In the genomic region with DNA sequence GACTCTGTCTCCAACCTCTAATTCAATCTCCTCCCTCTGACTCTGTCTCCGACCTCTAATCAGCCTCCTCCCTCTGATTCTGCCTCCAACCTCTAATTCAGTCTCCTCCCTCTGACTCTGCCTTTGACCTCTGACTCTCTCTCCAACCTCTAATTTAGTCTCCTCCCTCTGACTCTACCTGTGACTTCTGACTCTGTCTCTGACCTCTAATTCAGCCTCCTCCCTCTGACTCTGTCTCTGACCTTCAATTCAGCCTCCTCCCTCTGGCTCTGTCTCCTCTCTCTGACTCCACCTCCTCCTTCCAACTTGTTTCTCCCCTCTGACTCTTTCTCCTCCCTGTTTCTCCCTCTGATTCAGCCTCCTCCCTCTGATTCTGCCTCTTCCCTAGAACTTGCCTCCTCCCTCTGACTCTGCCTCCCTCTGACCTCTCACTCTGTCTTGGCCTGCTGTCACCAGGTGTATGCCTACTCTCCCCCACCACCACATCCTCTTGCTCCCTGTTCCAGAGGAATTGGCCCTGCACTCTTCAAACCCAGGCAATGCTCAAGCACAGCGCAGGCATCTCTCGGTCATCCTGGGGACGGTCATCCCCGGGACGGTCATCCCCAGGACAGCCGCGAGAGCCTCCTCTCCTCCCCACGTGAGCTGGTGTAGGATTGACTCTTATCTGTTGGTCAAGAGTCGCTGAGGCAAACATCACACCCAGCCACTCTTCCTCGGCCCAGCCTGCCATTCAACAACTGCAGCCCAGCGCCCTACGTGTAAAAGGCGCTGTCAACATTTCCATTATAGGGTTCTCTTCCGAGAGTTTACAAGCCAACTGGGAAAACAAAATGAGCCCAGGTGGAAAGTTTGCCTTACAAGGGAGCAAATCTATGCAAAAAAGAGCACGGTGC, we compare ENCODE assay signal across 1 cellular context.
A peak's percentile ranks its signal among the peaks of the same experiment; 100 is the strongest.
TF ChIP-seq lines count a peak whose summit lies in the region.

No MANE protein-coding gene starts in this region.

TF ChIP-seq in HEK293, 187 proteins besides CTCF, POLR2A, EP300 and RAD21 (continued from another document and continues in another):
- TF ChIP-seq ZNF202 (tag by site-specific recombination; IDR thresholded peaks at IDR 0.05; ENCODE audit: borderline replicate concordance) (no peak), ZNF24 (tag by site-specific recombination; IDR thresholded peaks at IDR 0.05) (no peak), ZNF658 (tag by site-specific recombination; IDR thresholded peaks at IDR 0.05) (no peak), ZNF792 (tag by site-specific recombination; IDR thresholded peaks at IDR 0.05) (no peak), OSR2 (tag by site-specific recombination; IDR thresholded peaks at IDR 0.05) (no peak), ZBTB8A (tag by site-specific recombination; IDR thresholded peaks at IDR 0.05) (peak; percentile 80), ZNF677 (tag by site-specific recombination; IDR thresholded peaks at IDR 0.05) (no peak), ZNF114 (tag by site-specific recombination; IDR thresholded peaks at IDR 0.05) (no peak), ZNF621 (tag by site-specific recombination; IDR thresholded peaks at IDR 0.05) (peak; percentile 77; the same call in 1 of the 2 replicates), ZNF274 (IDR thresholded peaks at IDR 0.05; ENCODE audit: low read length) (no peak), ZNF274 (tag by site-specific recombination; IDR thresholded peaks at IDR 0.05; ENCODE audit: borderline replicate concordance) (no peak), ZNF248 (tag by site-specific recombination; IDR thresholded peaks at IDR 0.05) (no peak), ZNF510 (tag by site-specific recombination; IDR thresholded peaks at IDR 0.05; ENCODE audit: insufficient replicate concordance) (no peak), ZBTB17 (tag by site-specific recombination; IDR thresholded peaks at IDR 0.05) (peak; percentile 79), ZNF335 (tag by site-specific recombination; conservative IDR thresholded peaks at IDR 0.05) (no peak; the same call in 1 of the 2 replicates), ZNF239 (tag by site-specific recombination; IDR thresholded peaks at IDR 0.05) (no peak), ZNF416 (tag by site-specific recombination; IDR thresholded peaks at IDR 0.05) (no peak), ZNF146 (tag by site-specific recombination; IDR thresholded peaks at IDR 0.05) (0 out of 2 replicates have a peak, but pooled peaks have one; percentile 4), ZNF23 (tag by site-specific recombination; IDR thresholded peaks at IDR 0.05; ENCODE audit: borderline replicate concordance) (no peak), RBAK (tag by site-specific recombination; IDR thresholded peaks at IDR 0.05) (no peak), ZSCAN23 (tag by site-specific recombination; IDR thresholded peaks at IDR 0.05) (no peak), ZNF473 (tag by site-specific recombination; IDR thresholded peaks at IDR 0.05) (peak; percentile 38; the same call in 1 of the 2 replicates), ZNF404 (tag by site-specific recombination; IDR thresholded peaks at IDR 0.05) (no peak), SCRT1 (tag by site-specific recombination; IDR thresholded peaks at IDR 0.05; ENCODE audit: borderline replicate concordance) (peak; percentile 47; the same call in 1 of the 2 replicates), SP2 (tag by site-specific recombination; IDR thresholded peaks at IDR 0.05) (no peak), ZNF48 (tag by site-specific recombination; IDR thresholded peaks at IDR 0.05) (no peak), ZNF701 (tag by site-specific recombination; IDR thresholded peaks at IDR 0.05) (no peak), ZNF214 (tag by site-specific recombination; IDR thresholded peaks at IDR 0.05; ENCODE audit: borderline replicate concordance) (no peak), BCL11A (tag by site-specific recombination; IDR thresholded peaks at IDR 0.05; ENCODE audit: low read depth) (no peak), YY1 (tag by site-specific recombination; IDR thresholded peaks at IDR 0.05) (no peak), ZEB2 (tag by site-specific recombination; IDR thresholded peaks at IDR 0.05) (no peak), ZNF423 (tag by site-specific recombination; IDR thresholded peaks at IDR 0.05) (0 out of 2 replicates have a peak, but pooled peaks have one; percentile 55), ZNF175 (tag by site-specific recombination; IDR thresholded peaks at IDR 0.05) (0 out of 2 replicates have a peak, but pooled peaks have one; percentile 44), ZNF549 (tag by site-specific recombination; IDR thresholded peaks at IDR 0.05) (no peak), ZNF121 (tag by site-specific recombination; IDR thresholded peaks at IDR 0.05) (peak; percentile 37; the same call in 1 of the 2 replicates), ZNF654 (tag by site-specific recombination; IDR thresholded peaks at IDR 0.05; ENCODE audit: low read depth) (no peak), HOXD13 (CRISPR knock-in tag; IDR thresholded peaks at IDR 0.05; ENCODE audit: borderline replicate concordance) (no peak), ZNF530 (tag by site-specific recombination; IDR thresholded peaks at IDR 0.05; ENCODE audit: low read depth) (no peak), MZF1 (tag by site-specific recombination; IDR thresholded peaks at IDR 0.05; ENCODE audit: borderline replicate concordance) (no peak), ZXDB (tag by site-specific recombination; IDR thresholded peaks at IDR 0.05) (no peak), ZNF341 (tag by site-specific recombination; IDR thresholded peaks at IDR 0.05; ENCODE audit: low read depth) (peak; percentile 86), BCL11B (tag by site-specific recombination; IDR thresholded peaks at IDR 0.05; ENCODE audit: low read depth) (peak; percentile 18), FEZF1 (tag by site-specific recombination; IDR thresholded peaks at IDR 0.05) (peak; percentile 59), ZNF837 (tag by site-specific recombination; IDR thresholded peaks at IDR 0.05) (no peak), ZNF324 (tag by site-specific recombination; IDR thresholded peaks at IDR 0.05) (no peak), KLF7 (tag by site-specific recombination; IDR thresholded peaks at IDR 0.05; ENCODE audit: borderline replicate concordance) (0 out of 2 replicates have a peak, but pooled peaks have one; percentile 52)
- TF ChIP-seq, protein P1, sequence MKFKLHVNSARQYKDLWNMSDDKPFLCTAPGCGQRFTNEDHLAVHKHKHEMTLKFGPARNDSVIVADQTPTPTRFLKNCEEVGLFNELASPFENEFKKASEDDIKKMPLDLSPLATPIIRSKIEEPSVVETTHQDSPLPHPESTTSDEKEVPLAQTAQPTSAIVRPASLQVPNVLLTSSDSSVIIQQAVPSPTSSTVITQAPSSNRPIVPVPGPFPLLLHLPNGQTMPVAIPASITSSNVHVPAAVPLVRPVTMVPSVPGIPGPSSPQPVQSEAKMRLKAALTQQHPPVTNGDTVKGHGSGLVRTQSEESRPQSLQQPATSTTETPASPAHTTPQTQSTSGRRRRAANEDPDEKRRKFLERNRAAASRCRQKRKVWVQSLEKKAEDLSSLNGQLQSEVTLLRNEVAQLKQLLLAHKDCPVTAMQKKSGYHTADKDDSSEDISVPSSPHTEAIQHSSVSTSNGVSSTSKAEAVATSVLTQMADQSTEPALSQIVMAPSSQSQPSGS (tag by site-specific recombination; IDR thresholded peaks at IDR 0.05; ENCODE audit: low read depth): no peak
- TF ChIP-seq, protein P2, sequence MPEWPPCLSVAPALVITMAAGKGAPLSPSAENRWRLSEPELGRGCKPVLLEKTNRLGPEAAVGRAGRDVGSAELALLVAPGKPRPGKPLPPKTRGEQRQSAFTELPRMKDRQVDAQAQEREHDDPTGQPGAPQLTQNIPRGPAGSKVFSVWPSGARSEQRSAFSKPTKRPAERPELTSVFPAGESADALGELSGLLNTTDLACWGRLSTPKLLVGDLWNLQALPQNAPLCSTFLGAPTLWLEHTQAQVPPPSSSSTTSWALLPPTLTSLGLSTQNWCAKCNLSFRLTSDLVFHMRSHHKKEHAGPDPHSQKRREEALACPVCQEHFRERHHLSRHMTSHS (tag by site-specific recombination; IDR thresholded peaks at IDR 0.05): 0 out of 2 replicates have a peak, but pooled peaks have one; percentile 42
- TF ChIP-seq, protein P3, sequence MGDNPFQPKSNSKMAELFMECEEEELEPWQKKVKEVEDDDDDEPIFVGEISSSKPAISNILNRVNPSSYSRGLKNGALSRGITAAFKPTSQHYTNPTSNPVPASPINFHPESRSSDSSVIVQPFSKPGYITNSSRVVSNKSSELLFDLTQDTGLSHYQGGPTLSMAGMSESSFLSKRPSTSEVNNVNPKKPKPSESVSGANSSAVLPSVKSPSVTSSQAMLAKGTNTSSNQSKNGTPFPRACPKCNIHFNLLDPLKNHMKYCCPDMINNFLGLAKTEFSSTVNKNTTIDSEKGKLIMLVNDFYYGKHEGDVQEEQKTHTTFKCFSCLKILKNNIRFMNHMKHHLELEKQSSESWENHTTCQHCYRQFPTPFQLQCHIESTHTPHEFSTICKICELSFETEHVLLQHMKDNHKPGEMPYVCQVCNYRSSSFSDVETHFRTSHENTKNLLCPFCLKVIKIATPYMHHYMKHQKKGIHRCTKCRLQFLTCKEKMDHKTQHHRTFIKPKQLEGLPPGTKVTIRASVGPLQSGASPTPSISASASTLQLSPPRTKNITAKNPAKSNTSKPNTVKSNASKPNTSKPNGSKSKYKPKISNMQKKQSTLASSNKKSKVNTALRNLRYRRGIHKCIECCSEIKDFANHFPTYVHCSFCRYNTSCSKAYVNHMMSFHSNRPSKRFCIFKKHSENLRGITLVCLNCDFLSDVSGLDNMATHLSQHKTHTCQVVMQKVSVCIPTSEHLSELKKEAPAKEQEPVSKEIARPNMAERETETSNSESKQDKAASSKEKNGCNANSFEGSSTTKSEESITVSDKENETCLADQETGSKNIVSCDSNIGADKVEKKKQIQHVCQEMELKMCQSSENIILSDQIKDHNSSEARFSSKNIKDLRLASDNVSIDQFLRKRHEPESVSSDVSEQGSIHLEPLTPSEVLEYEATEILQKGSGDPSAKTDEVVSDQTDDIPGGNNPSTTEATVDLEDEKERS (tag by site-specific recombination; IDR thresholded peaks at IDR 0.05): no peak
- TF ChIP-seq, protein P4, sequence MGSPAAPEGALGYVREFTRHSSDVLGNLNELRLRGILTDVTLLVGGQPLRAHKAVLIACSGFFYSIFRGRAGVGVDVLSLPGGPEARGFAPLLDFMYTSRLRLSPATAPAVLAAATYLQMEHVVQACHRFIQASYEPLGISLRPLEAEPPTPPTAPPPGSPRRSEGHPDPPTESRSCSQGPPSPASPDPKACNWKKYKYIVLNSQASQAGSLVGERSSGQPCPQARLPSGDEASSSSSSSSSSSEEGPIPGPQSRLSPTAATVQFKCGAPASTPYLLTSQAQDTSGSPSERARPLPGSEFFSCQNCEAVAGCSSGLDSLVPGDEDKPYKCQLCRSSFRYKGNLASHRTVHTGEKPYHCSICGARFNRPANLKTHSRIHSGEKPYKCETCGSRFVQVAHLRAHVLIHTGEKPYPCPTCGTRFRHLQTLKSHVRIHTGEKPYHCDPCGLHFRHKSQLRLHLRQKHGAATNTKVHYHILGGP (tag by site-specific recombination; IDR thresholded peaks at IDR 0.05): peak; percentile 44; the same call in 1 of the 2 replicates
- TF ChIP-seq, protein P5, sequence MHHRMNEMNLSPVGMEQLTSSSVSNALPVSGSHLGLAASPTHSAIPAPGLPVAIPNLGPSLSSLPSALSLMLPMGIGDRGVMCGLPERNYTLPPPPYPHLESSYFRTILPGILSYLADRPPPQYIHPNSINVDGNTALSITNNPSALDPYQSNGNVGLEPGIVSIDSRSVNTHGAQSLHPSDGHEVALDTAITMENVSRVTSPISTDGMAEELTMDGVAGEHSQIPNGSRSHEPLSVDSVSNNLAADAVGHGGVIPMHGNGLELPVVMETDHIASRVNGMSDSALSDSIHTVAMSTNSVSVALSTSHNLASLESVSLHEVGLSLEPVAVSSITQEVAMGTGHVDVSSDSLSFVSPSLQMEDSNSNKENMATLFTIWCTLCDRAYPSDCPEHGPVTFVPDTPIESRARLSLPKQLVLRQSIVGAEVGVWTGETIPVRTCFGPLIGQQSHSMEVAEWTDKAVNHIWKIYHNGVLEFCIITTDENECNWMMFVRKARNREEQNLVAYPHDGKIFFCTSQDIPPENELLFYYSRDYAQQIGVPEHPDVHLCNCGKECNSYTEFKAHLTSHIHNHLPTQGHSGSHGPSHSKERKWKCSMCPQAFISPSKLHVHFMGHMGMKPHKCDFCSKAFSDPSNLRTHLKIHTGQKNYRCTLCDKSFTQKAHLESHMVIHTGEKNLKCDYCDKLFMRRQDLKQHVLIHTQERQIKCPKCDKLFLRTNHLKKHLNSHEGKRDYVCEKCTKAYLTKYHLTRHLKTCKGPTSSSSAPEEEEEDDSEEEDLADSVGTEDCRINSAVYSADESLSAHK (tag by site-specific recombination; IDR thresholded peaks at IDR 0.05): no peak
- TF ChIP-seq, protein P6, sequence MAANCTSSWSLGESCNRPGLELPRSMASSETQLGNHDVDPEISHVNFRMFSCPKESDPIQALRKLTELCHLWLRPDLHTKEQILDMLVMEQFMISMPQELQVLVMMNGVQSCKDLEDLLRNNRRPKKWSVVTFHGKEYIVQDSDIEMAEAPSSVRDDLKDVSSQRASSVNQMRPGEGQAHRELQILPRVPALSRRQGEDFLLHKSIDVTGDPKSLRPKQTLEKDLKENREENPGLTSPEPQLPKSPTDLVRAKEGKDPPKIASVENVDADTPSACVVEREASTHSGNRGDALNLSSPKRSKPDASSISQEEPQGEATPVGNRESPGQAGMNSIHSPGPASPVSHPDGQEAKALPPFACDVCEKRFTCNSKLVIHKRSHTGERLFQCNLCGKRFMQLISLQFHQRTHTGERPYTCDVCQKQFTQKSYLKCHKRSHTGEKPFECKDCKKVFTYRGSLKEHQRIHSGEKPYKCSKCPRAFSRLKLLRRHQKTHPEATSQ (tag by site-specific recombination; IDR thresholded peaks at IDR 0.05): peak; percentile 59; the same call in 1 of the 2 replicates
- TF ChIP-seq, protein P7, sequence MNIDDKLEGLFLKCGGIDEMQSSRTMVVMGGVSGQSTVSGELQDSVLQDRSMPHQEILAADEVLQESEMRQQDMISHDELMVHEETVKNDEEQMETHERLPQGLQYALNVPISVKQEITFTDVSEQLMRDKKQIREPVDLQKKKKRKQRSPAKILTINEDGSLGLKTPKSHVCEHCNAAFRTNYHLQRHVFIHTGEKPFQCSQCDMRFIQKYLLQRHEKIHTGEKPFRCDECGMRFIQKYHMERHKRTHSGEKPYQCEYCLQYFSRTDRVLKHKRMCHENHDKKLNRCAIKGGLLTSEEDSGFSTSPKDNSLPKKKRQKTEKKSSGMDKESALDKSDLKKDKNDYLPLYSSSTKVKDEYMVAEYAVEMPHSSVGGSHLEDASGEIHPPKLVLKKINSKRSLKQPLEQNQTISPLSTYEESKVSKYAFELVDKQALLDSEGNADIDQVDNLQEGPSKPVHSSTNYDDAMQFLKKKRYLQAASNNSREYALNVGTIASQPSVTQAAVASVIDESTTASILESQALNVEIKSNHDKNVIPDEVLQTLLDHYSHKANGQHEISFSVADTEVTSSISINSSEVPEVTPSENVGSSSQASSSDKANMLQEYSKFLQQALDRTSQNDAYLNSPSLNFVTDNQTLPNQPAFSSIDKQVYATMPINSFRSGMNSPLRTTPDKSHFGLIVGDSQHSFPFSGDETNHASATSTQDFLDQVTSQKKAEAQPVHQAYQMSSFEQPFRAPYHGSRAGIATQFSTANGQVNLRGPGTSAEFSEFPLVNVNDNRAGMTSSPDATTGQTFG (tag by site-specific recombination; IDR thresholded peaks at IDR 0.05; ENCODE audit: borderline replicate concordance): no peak
